8 cellular contexts compared by ENCODE assay signal in the genomic region with DNA sequence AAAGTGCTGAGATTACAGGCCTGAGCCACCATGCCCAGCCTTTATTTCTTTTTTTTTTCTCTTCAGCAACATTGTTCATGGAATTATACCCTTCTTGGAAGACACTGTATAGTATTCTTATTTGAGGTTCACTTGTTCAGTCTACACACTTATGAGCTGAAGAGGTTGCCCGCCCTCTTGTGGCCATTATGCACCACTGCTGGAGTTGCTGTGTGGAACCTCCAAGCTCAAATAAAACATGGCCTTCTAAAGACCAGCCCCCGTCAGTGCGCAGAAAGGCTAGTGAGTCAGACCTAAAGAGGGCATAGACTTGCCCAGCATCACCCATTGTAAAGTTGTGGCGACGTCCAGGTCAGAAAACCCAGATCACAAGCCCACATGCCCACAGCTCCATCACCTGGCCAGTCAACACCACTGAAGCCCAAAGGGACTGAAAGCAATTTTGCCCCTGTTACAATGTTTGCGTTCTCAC. TPM values are rescaled to one million over a fixed set of nuclear protein-coding genes. Genes with fewer than 3 reads are reported as not detected.
DNase-seq lines count a peak whose midpoint lies in the region; ATAC-seq, FAIRE-seq and TF ChIP-seq lines count a peak whose summit lies in the region.

No MANE protein-coding gene starts in this region.

- H3K9me3 Mint-ChIP-seq in astrocyte (ENCODE audit: unreplicated experiment) = no peaks in the 10 kb centered on the region

- H3K9ac ChIP-seq in astrocyte (ENCODE audit: low read length) = no peak overlapping the region

- DNase-seq in DMS79 treated with DMSO at 0.1 percent for 48 hours (lab: John Stamatoyannopoulos, UW) = peak; percentile 82
- peak; percentile 75 for DNase-seq in NCI-H1694 (lab: John Stamatoyannopoulos, UW)
- peak in 3 of 5 experiments; percentile 34 to 83 (median 44) for DNase-seq in T-helper 2 cell
- DNase-seq in astrocyte (ENCODE audit: low read depth) = peak; percentile 76
- DNase-seq in hippocampal formation (lab: John Stamatoyannopoulos, UW) = peak; percentile 60 to 92
- peak; percentile 68 for DNase-seq in skeletal muscle cell (ENCODE audit: low read depth)

- H3K9me3 ChIP-seq in HEK293 (ENCODE audit: control insufficient read depth, insufficient read depth, low read depth, low read length) (no peaks in the 10 kb centered on the region), astrocyte (ENCODE audit: insufficient read depth, low read depth, low read length) (no peaks in the 10 kb centered on the region)

- H2AFZ ChIP-seq in astrocyte (ENCODE audit: low read depth, low read length) = peak overlapping the region; percentile 68

- H3K27ac ChIP-seq in HEK293 (ENCODE audit: extremely low read depth, low read depth, low read length) = no peak overlapping the region
- H3K27ac ChIP-seq in astrocyte (ENCODE audit: low read depth, low read length) = no peak overlapping the region

- no peaks in the 10 kb centered on the region for H4K20me1 ChIP-seq in astrocyte (ENCODE audit: insufficient read depth, low read length)

- H3K27me3 ChIP-seq in astrocyte (ENCODE audit: insufficient read depth, low read length) = no peaks in the 10 kb centered on the region

- H3K4me1 Mint-ChIP-seq in astrocyte (ENCODE audit: low read depth, unreplicated experiment) = peaks cover 8% of the 10 kb centered on the region

- CTCF ChIA-PET in HEK293 (lab: Yijun Ruan, JAX) = interaction anchor here (0.6 to 6.2 kb wide), 47 partner anchors 9 to 1367 kb away, joined by 3 to 71 read pairs (median 4); a partner anchor contains a TSS

- peak overlapping the region; percentile 49 for H3K4me2 ChIP-seq in astrocyte (ENCODE audit: low read length)

- no peaks in the 10 kb centered on the region for H3K36me3 Mint-ChIP-seq in astrocyte (ENCODE audit: low read depth, unreplicated experiment)

- no peak overlapping the region for H3K4me3 Mint-ChIP-seq in astrocyte (ENCODE audit: unreplicated experiment)

- POLR2A ChIA-PET in HEK293 (lab: Yijun Ruan, JAX) = interaction anchor here (0.5 to 1.3 kb wide), 9 partner anchors 9 to 540 kb away, joined by 3 to 7 read pairs (median 3); a partner anchor contains a TSS

- H3K4me1 ChIP-seq in HEK293 (ENCODE audit: control insufficient read depth, insufficient read depth, low read length) (no peaks in the 10 kb centered on the region), astrocyte (ENCODE audit: insufficient read depth, low read length) (peaks cover 3% of the 10 kb centered on the region)

- ATAC-seq in GM21447 (IDR thresholded peaks at IDR 0.05; ENCODE audit: unreplicated experiment) = no peak

- H3K4me3 ChIP-seq in HEK293 (ENCODE audit: low read depth, low read length) (no peak overlapping the region), astrocyte (ENCODE audit: insufficient read depth, low read depth, low read length) (no peak overlapping the region), skeletal muscle cell (ENCODE audit: low read depth, low read length) (no peak overlapping the region)

- H3K36me3 ChIP-seq in HEK293 (ENCODE audit: control insufficient read depth in 2 of 2, insufficient read depth in 1 of 2, low read length in 2 of 2) = peaks cover 0 to 6% of the 10 kb centered on the region in 2 experiments; a peak in 1 of 3 replicates
- no peaks in the 10 kb centered on the region for H3K36me3 ChIP-seq in astrocyte (ENCODE audit: insufficient read depth, low read length)

- TF ChIP-seq CTCF in HEK293 (tag by site-specific recombination; IDR thresholded peaks at IDR 0.05) (peak; percentile 93), astrocyte (IDR thresholded peaks at IDR 0.05; ENCODE audit: insufficient read depth, low read depth, low read length) (peak; percentile 99)

- peak overlapping the region; percentile 91 for H3K27ac Mint-ChIP-seq in astrocyte (ENCODE audit: unreplicated experiment)

- no peaks in the 10 kb centered on the region for H3K27me3 Mint-ChIP-seq in astrocyte (ENCODE audit: low read depth, unreplicated experiment)

- no peaks in the 10 kb centered on the region for H3K79me2 ChIP-seq in astrocyte (ENCODE audit: insufficient read depth, low read length)

- FAIRE-seq in astrocyte (lab: Jason Lieb, UNC) = peak; percentile 86

TF ChIP-seq in HEK293, 187 proteins besides CTCF, POLR2A, EP300 and RAD21 (continues in another document):
- TF ChIP-seq, protein P1, sequence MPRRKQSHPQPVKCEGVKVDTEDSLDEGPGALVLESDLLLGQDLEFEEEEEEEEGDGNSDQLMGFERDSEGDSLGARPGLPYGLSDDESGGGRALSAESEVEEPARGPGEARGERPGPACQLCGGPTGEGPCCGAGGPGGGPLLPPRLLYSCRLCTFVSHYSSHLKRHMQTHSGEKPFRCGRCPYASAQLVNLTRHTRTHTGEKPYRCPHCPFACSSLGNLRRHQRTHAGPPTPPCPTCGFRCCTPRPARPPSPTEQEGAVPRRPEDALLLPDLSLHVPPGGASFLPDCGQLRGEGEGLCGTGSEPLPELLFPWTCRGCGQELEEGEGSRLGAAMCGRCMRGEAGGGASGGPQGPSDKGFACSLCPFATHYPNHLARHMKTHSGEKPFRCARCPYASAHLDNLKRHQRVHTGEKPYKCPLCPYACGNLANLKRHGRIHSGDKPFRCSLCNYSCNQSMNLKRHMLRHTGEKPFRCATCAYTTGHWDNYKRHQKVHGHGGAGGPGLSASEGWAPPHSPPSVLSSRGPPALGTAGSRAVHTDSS (tag by site-specific recombination; IDR thresholded peaks at IDR 0.05) = no peak
- TF ChIP-seq ZNF660 (tag by site-specific recombination; IDR thresholded peaks at IDR 0.05) (peak; percentile 60), ZSCAN30 (tag by site-specific recombination; IDR thresholded peaks at IDR 0.05) (peak; percentile 20; the same call in 1 of the 2 replicates), ZNF623 (tag by site-specific recombination; IDR thresholded peaks at IDR 0.05) (no peak), ZNF510 (tag by site-specific recombination; IDR thresholded peaks at IDR 0.05; ENCODE audit: insufficient replicate concordance) (no peak), GLI2 (tag by site-specific recombination; IDR thresholded peaks at IDR 0.05; ENCODE audit: borderline replicate concordance, low read depth) (no peak), ZNF48 (tag by site-specific recombination; IDR thresholded peaks at IDR 0.05) (no peak), ZNF610 (tag by site-specific recombination; IDR thresholded peaks at IDR 0.05; ENCODE audit: borderline replicate concordance) (no peak), ZNF394 (tag by site-specific recombination; IDR thresholded peaks at IDR 0.05; ENCODE audit: borderline replicate concordance) (no peak), ZNF558 (tag by site-specific recombination; IDR thresholded peaks at IDR 0.05) (no peak), KLF1 (tag by site-specific recombination; IDR thresholded peaks at IDR 0.05) (no peak), ZNF391 (tag by site-specific recombination; IDR thresholded peaks at IDR 0.05; ENCODE audit: borderline replicate concordance, low read depth) (no peak), ZNF654 (tag by site-specific recombination; IDR thresholded peaks at IDR 0.05; ENCODE audit: low read depth) (peak; percentile 93), ZNF791 (tag by site-specific recombination; IDR thresholded peaks at IDR 0.05) (no peak), ZNF529 (tag by site-specific recombination; IDR thresholded peaks at IDR 0.05; ENCODE audit: insufficient replicate concordance) (no peak), ZNF366 (tag by site-specific recombination; conservative IDR thresholded peaks at IDR 0.05) (no peak), ZNF10 (tag by site-specific recombination; IDR thresholded peaks at IDR 0.05) (no peak)
- TF ChIP-seq, protein P2, sequence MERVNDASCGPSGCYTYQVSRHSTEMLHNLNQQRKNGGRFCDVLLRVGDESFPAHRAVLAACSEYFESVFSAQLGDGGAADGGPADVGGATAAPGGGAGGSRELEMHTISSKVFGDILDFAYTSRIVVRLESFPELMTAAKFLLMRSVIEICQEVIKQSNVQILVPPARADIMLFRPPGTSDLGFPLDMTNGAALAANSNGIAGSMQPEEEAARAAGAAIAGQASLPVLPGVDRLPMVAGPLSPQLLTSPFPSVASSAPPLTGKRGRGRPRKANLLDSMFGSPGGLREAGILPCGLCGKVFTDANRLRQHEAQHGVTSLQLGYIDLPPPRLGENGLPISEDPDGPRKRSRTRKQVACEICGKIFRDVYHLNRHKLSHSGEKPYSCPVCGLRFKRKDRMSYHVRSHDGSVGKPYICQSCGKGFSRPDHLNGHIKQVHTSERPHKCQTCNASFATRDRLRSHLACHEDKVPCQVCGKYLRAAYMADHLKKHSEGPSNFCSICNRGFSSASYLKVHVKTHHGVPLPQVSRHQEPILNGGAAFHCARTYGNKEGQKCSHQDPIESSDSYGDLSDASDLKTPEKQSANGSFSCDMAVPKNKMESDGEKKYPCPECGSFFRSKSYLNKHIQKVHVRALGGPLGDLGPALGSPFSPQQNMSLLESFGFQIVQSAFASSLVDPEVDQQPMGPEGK (tag by site-specific recombination; IDR thresholded peaks at IDR 0.05) = no peak
- TF ChIP-seq, protein P3, sequence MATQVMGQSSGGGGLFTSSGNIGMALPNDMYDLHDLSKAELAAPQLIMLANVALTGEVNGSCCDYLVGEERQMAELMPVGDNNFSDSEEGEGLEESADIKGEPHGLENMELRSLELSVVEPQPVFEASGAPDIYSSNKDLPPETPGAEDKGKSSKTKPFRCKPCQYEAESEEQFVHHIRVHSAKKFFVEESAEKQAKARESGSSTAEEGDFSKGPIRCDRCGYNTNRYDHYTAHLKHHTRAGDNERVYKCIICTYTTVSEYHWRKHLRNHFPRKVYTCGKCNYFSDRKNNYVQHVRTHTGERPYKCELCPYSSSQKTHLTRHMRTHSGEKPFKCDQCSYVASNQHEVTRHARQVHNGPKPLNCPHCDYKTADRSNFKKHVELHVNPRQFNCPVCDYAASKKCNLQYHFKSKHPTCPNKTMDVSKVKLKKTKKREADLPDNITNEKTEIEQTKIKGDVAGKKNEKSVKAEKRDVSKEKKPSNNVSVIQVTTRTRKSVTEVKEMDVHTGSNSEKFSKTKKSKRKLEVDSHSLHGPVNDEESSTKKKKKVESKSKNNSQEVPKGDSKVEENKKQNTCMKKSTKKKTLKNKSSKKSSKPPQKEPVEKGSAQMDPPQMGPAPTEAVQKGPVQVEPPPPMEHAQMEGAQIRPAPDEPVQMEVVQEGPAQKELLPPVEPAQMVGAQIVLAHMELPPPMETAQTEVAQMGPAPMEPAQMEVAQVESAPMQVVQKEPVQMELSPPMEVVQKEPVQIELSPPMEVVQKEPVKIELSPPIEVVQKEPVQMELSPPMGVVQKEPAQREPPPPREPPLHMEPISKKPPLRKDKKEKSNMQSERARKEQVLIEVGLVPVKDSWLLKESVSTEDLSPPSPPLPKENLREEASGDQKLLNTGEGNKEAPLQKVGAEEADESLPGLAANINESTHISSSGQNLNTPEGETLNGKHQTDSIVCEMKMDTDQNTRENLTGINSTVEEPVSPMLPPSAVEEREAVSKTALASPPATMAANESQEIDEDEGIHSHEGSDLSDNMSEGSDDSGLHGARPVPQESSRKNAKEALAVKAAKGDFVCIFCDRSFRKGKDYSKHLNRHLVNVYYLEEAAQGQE (tag by site-specific recombination; IDR thresholded peaks at IDR 0.05) = no peak

RNA-seq across cellular contexts. Expression of a gene that starts 20.4 kb away (rescaled TPM):
- total RNA-seq in astrocyte = 1.3 and 1.7 TPM in 2 replicates

RNA-seq across cellular contexts. Expression of a gene that starts 24.1 kb away (rescaled TPM):
- 1.9 and 2.4 TPM in 2 replicates for total RNA-seq in astrocyte

RNA-seq across cellular contexts. Expression of a gene that starts 25.3 kb away (rescaled TPM):
- total RNA-seq in astrocyte = 55.1 and 57.8 TPM in 2 replicates

RNA-seq across cellular contexts. Expression of a gene that starts 47.2 kb away (rescaled TPM):
- not detected in 2 replicates for total RNA-seq in astrocyte

RNA-seq across cellular contexts. Expression of a gene that starts 48.6 kb away (rescaled TPM):
- total RNA-seq in astrocyte = 1.7 and 2.2 TPM in 2 replicates
